11 cellular contexts compared by ENCODE assay signal in the genomic region with DNA sequence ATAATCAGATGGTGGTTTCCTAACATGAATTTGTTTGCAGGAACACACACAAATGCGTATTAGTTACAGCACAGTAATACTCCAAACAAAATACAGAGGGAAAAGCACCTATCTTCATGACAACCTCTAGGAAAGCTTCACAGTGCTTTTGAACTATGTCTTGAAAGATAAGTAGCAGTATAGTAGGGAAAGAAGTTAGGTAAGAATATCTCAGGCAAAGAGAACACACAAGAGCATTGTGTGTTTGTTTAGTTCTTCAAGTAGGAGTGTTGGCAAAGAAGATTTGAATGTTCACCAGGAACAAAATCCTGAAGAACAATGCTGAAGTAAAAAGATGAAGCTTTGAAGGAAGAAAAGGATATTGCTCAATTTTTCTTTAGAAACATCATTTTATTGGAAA. TPM values are rescaled to one million over a fixed set of nuclear protein-coding genes. Genes with fewer than 3 reads are reported as not detected.
"Had no signal": no experiment of that assay in that cellular context is flagged by ENCODE, and none has a peak within 500 bp of the region (broad histone marks: within the 10 kb centered on the region; RNA-seq: fewer than 3 reads in every experiment).

No MANE protein-coding gene starts in this region.

- H3K4me1 ChIP-seq: HAP-1 had no signal

- H3K27ac ChIP-seq: GM23248 had no signal

- FAIRE-seq: H1, H54 had no signal

- H3K4me3 ChIP-seq: GM23248, GM23338, HAP-1 had no signal

- DNase-seq: GM23248, GOT3, H7, H9, HCEC 1CT, HFFc6 had no signal

- H3K9me3 ChIP-seq: HAP-1 had no signal

- H3K36me3 ChIP-seq: HAP-1 had no signal

- H3K4me3 Mint-ChIP-seq: GM23338, H9, HFFc6 had no signal

- ATAC-seq: GM23338, HCT116 had no signal

- H3K9me3 Mint-ChIP-seq: GM23338, H9 had no signal

- H3K27ac Mint-ChIP-seq: GM23338, H9, HFFc6 had no signal

RNA-seq across cellular contexts. Expression of a gene that starts 54.1 kb away (rescaled TPM):
- total RNA-seq: GM23248, HFFc6 had no signal
- polyA plus RNA-seq: GM23248 had no signal
